14 cellular contexts compared by ENCODE assay signal in genomic region chr3:71016141-71016845, GRCh38.
A peak's percentile ranks its signal among the peaks of the same experiment; 100 is the strongest.
DNase-seq lines count a peak whose midpoint lies in the region; TF ChIP-seq lines count a peak whose summit lies in the region.
"Had no signal": no experiment of that assay in that cellular context is flagged by ENCODE, and none has a peak within 500 bp of the region (broad histone marks: within the 10 kb centered on the region; RNA-seq: fewer than 3 reads in every experiment).

No MANE protein-coding gene starts in this region.

- H3K4me2 ChIP-seq in neural progenitor cell: no peak overlapping the region

- intact Hi-C loops in tibial artery (cut with DNase I; ENCODE audit: low total_unique reads): no loop called here

- DNase-seq in activated naive CD4-positive, alpha-beta T cell treated with anti-CD3 and anti-CD28 coated beads, Interleukin-2, amount 10 ng/mL, durations not matched to agents 7 days and 5 days: no peak
- no peak for DNase-seq in activated naive CD4-positive, alpha-beta T cell treated with Interleukin-2 at 50 U/mL for 16 hours
- DNase-seq in brain microvascular endothelial cell (peak; percentile 35), tibial artery (no peak), NCI-H1436 treated with DMSO at 0.1 percent for 48 hours (lab: John Stamatoyannopoulos, UW) (no peak), neural progenitor cell (ENCODE audit: low spot score) (no peak)
- DNase-seq in stimulated activated naive CD4-positive, alpha-beta T cell (lab: John Stamatoyannopoulos, UW): no peak
- DNase-seq: activated CD4-positive, alpha-beta T cell treated with anti-CD3 and anti-CD28 coated beads for 1 hour; NCI-H1092; NCI-H345; trophoblast cell had no signal

- WGBS in liver: 29% methylated on average over 10 of the region's 10 CpGs

- H3K4me1 ChIP-seq in liver (ENCODE audit: control insufficient read depth in 4 of 4, insufficient read depth in 4 of 4, low read length in 3 of 4): peaks cover 0 to 11% (median 6%) of the 10 kb centered on the region in 4 donors
- H3K4me1 ChIP-seq in tibial artery: peaks cover 0 to 55% (median 7%) of the 10 kb centered on the region in 4 donors
- no peaks in the 10 kb centered on the region for H3K4me1 ChIP-seq in neural progenitor cell

- H3F3A ChIP-seq in neural progenitor cell (ENCODE audit: low read depth): no peaks in the 10 kb centered on the region

- H2AFZ ChIP-seq in neural progenitor cell (replicated peaks): no peak overlapping the region

- H3K27me3 ChIP-seq in brain microvascular endothelial cell (replicated peaks) (no peaks in the 10 kb centered on the region), liver (ENCODE audit: control insufficient read depth in 4 of 4, insufficient read depth in 4 of 4, low read length in 3 of 4) (no peaks in the 10 kb centered on the region), tibial artery (no peaks in the 10 kb centered on the region), neural progenitor cell (no peaks in the 10 kb centered on the region)

- H3K79me2 ChIP-seq in neural progenitor cell (ENCODE audit: low read depth): no peaks in the 10 kb centered on the region

- no peaks in the 10 kb centered on the region for H4K20me1 ChIP-seq in neural progenitor cell (ENCODE audit: low read depth)

- no peaks in the 10 kb centered on the region for H3K9me3 ChIP-seq in liver (ENCODE audit: control insufficient read depth in 4 of 4, low read length in 3 of 4)
- peaks cover 0 to 3% (median 0%) of the 10 kb centered on the region in 3 donors for H3K9me3 ChIP-seq in tibial artery
- peaks cover 2% of the 10 kb centered on the region for H3K9me3 ChIP-seq in neural progenitor cell (ENCODE audit: low read depth)

- TF ChIP-seq CTCF in brain microvascular endothelial cell (IDR thresholded peaks at IDR 0.05; ENCODE audit: low read depth, low read length, missing control alignments) (no peak), liver (IDR thresholded peaks at IDR 0.05; ENCODE audit: low read depth, low read length, missing input control) (no peak), tibial artery (IDR thresholded peaks at IDR 0.05) (no peak), neural progenitor cell (IDR thresholded peaks at IDR 0.05) (no peak)

- peaks cover 30% of the 10 kb centered on the region for H3K4me1 Mint-ChIP-seq in activated naive CD4-positive, alpha-beta T cell treated with anti-CD3 and anti-CD28 coated beads, Interleukin-2, amount 10 ng/mL, durations not matched to agents 7 days and 5 days
- peaks cover 9% of the 10 kb centered on the region for H3K4me1 Mint-ChIP-seq in neural progenitor cell

- peaks cover 11% of the 10 kb centered on the region for H3K9me3 Mint-ChIP-seq in activated naive CD4-positive, alpha-beta T cell treated with anti-CD3 and anti-CD28 coated beads, Interleukin-2, amount 10 ng/mL, durations not matched to agents 7 days and 5 days
- H3K9me3 Mint-ChIP-seq in neural progenitor cell: peaks cover 13% of the 10 kb centered on the region
- H3K9me3 Mint-ChIP-seq: T-helper 1 cell treated with Interleukin-12 subunit alpha and Interleukin-12 subunit beta and Interleukin-4 antibody, amounts not matched to agents 30 μg/mL and 1 μg/mL, for 36 hours had no signal

- no peak overlapping the region for H3K27ac ChIP-seq in brain microvascular endothelial cell
- H3K27ac ChIP-seq in liver (ENCODE audit: low read depth in 1 of 2, low read length in 2 of 2): no peak overlapping the region
- H3K27ac ChIP-seq in tibial artery: peak overlapping the region; percentile 50 to 65
- H3K27ac ChIP-seq in neural progenitor cell: no peak overlapping the region

- H3K27me3 Mint-ChIP-seq in activated naive CD4-positive, alpha-beta T cell treated with anti-CD3 and anti-CD28 coated beads, Interleukin-2, amount 10 ng/mL, durations not matched to agents 7 days and 5 days: no peaks in the 10 kb centered on the region
- peaks cover 3% of the 10 kb centered on the region for H3K27me3 Mint-ChIP-seq in neural progenitor cell (ENCODE audit: insufficient read depth, low read depth)

- peaks cover 13% of the 10 kb centered on the region for H3K36me3 ChIP-seq in brain microvascular endothelial cell (replicated peaks)
- peaks cover 0 to 9% (median 5%) of the 10 kb centered on the region in 4 donors for H3K36me3 ChIP-seq in liver (ENCODE audit: control insufficient read depth in 4 of 4, insufficient read depth in 3 of 4, low read depth in 1 of 4, low read length in 3 of 4)
- peaks cover 10 to 15% (median 11%) of the 10 kb centered on the region in 3 donors for H3K36me3 ChIP-seq in tibial artery
- no peaks in the 10 kb centered on the region for H3K36me3 ChIP-seq in neural progenitor cell

- H3K4me3 ChIP-seq in brain microvascular endothelial cell (ENCODE audit: low read depth, low read length): no peak overlapping the region
- H3K4me3 ChIP-seq in liver (ENCODE audit: low read depth in 1 of 3, low read length in 3 of 3): no peak overlapping the region
- H3K4me3 ChIP-seq in tibial artery: peak overlapping the region in 1 of 2 donors; percentile 24
- H3K4me3 ChIP-seq in neural progenitor cell: no peak overlapping the region

- no peak for TF ChIP-seq RAD21 in liver (IDR thresholded peaks at IDR 0.05)

- H3K4me3 Mint-ChIP-seq in activated naive CD4-positive, alpha-beta T cell treated with anti-CD3 and anti-CD28 coated beads, Interleukin-2, amount 10 ng/mL, durations not matched to agents 7 days and 5 days: no peak overlapping the region
- no peak overlapping the region for H3K4me3 Mint-ChIP-seq in neural progenitor cell
- H3K4me3 Mint-ChIP-seq: activated T-helper 1 cell treated with anti-CD3 and anti-CD28 coated beads, Interleukin-12 subunit alpha, Interleukin-12 subunit beta, Interleukin-2, Interleukin-4 antibody, amounts not matched to agents 30 ng/mL and 10 ng/mL and 1 ng/mL, durations not matched to agents 14 hours and 24 hours and 36 hours; T-helper 1 cell treated with Interleukin-12 subunit alpha and Interleukin-12 subunit beta and Interleukin-4 antibody, amounts not matched to agents 30 μg/mL and 1 μg/mL, for 36 hours had no signal

- CTCF ChIA-PET in activated naive CD4-positive, alpha-beta T cell treated with anti-CD3 and anti-CD28 coated beads, Interleukin-2, amount 10 ng/mL, durations not matched to agents 7 days and 5 days (lab: Charles Lee): no interaction called here

- peak overlapping the region; percentile 33 for H3K27ac Mint-ChIP-seq in activated naive CD4-positive, alpha-beta T cell treated with anti-CD3 and anti-CD28 coated beads, Interleukin-2, amount 10 ng/mL, durations not matched to agents 7 days and 5 days
- no peak overlapping the region for H3K27ac Mint-ChIP-seq in neural progenitor cell
- H3K27ac Mint-ChIP-seq: activated T-helper 1 cell treated with anti-CD3 and anti-CD28 coated beads, Interleukin-12 subunit alpha, Interleukin-12 subunit beta, Interleukin-2, Interleukin-4 antibody, amounts not matched to agents 30 ng/mL and 10 ng/mL and 1 ng/mL, durations not matched to agents 14 hours and 24 hours and 36 hours; T-helper 1 cell treated with Interleukin-12 subunit alpha and Interleukin-12 subunit beta and Interleukin-4 antibody, amounts not matched to agents 30 μg/mL and 1 μg/mL, for 36 hours had no signal

- H3K9ac ChIP-seq in liver (ENCODE audit: low read depth in 1 of 2, low read length in 2 of 2) (no peak overlapping the region), neural progenitor cell (no peak overlapping the region)

- H3K36me3 Mint-ChIP-seq in activated naive CD4-positive, alpha-beta T cell treated with anti-CD3 and anti-CD28 coated beads, Interleukin-2, amount 10 ng/mL, durations not matched to agents 7 days and 5 days: peaks cover 56% of the 10 kb centered on the region
- peaks cover 15% of the 10 kb centered on the region for H3K36me3 Mint-ChIP-seq in neural progenitor cell

- in situ Hi-C loops in brain microvascular endothelial cell (cut with HindIII; ENCODE audit: low pct_ligation_motif_present, low sequenced_read_pairs): no loop called here

TF ChIP-seq in liver, 16 proteins besides CTCF, POLR2A, EP300 and RAD21:
- no peak for TF ChIP-seq ZBTB33 (IDR thresholded peaks at IDR 0.05)
- TF ChIP-seq HNF4A (conservative IDR thresholded peaks at IDR 0.05): peak; percentile 35 to 50
- peak in 1 of 2 donors; percentile 19 for TF ChIP-seq JUND (IDR thresholded peaks at IDR 0.05)
TF ChIP-seq in liver: peak in this region for 2.

Comparison
In these comparisons a context has a peak if more than half of its experiments do, and no peak if none do; other contexts are left out.
1. H3K27ac ChIP-seq: peak in tibial artery (2 of 2); none in brain microvascular endothelial cell (single experiment), liver (0 of 2) and neural progenitor cell (single experiment).